In the genomic region with DNA sequence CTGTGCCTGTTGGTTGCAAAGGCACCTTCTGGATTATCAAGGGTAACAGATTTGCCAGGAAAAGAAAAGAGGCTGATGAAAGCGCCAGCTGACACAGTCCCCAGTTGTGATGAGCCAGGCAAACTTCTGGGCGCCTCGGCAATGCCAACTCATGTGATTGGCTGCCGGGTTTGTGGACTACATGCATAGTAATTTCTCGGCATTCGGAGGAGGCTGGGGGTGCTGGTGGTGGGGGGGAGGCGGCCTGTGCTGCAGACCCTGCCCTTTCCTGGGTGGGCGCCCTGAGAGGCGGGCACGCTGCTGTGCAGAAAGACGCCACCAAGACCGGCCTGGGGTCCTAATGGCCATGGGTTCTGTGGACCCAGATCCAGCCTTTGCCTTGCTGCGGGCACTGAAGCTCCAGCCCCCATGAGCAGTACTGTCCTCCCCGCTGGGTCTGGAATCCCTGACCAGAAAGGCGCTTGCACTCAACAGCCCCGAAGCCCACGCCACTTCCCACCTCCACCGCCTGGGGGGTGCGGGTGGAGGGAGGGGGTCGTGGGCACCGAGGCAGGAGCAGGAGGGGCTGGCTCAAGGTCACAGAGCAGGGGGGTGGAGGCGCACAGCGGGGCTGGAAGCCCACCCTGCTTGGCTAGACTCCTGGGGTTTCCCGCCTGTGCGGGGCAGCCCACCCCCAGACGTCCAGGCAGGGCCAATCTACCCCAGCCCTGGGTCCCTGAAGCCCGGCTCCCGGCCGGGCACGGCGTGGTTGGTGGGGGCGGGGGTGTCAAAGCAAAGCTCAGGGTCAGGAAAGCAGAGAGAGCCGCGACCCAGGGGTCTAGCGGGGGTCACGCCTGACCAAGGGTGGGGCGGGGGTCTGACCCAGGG, we compare ENCODE assay signal across 8 cellular contexts. TPM values are rescaled to one million over a fixed set of nuclear protein-coding genes. Genes with fewer than 3 reads are reported as not detected.
DNase-seq lines count a peak whose midpoint lies in the region; ATAC-seq and TF ChIP-seq lines count a peak whose summit lies in the region.

No MANE protein-coding gene starts in this region.

- no CpG with 5 or more reads among the region's 37 CpGs for WGBS in trophoblast cell (ENCODE audit: extremely low coverage, insufficient coverage, insufficient read length)

- H4K91ac ChIP-seq in trophoblast cell (ENCODE audit: low read depth, low read length) = no peak overlapping the region

- no peak overlapping the region for H3K14ac ChIP-seq in trophoblast cell (ENCODE audit: low read length)

- H3K36me3 ChIP-seq in DOHH2 (ENCODE audit: control insufficient read depth, low read length) = peaks cover 8% of the 10 kb centered on the region
- H3K36me3 ChIP-seq in trophoblast cell (ENCODE audit: control insufficient read depth in 1 of 2, insufficient read depth in 2 of 2, low read length in 2 of 2) = no peaks in the 10 kb centered on the region

- no peaks in the 10 kb centered on the region for H3K36me3 Mint-ChIP-seq in CD14-positive monocyte

- DNase-seq in RPMI7951 (ENCODE audit: low read depth) (peak; percentile 21), globus pallidus (ENCODE audit: low spot score) (peak; percentile 40), trophoblast cell (no peak), SKM-1 (lab: John Stamatoyannopoulos, UW; ENCODE audit: unreplicated experiment) (no peak), CD14-positive monocyte (ENCODE audit: low spot score) (no peak)
- no peak for DNase-seq in NK-92 treated with Interleukin-12 subunit alpha and Interleukin-12 subunit beta, amount 100 ng/mL, for 24 hours (lab: John Stamatoyannopoulos, UW)

- H4K12ac ChIP-seq in trophoblast cell (ENCODE audit: low read depth, low read length) = no peak overlapping the region

- intact Hi-C loops in CD14-positive monocyte (cut with micrococcal nuclease) = no loop called here

- H3K18ac ChIP-seq in trophoblast cell (ENCODE audit: low read length) = no peak overlapping the region

- H3K9me2 ChIP-seq in DOHH2 (replicated peaks; ENCODE audit: control insufficient read depth, low read length) = no peaks in the 10 kb centered on the region

- H2BK5ac ChIP-seq in trophoblast cell (ENCODE audit: low read depth, low read length, poor library complexity) = no peak overlapping the region

- H3K4ac ChIP-seq in trophoblast cell (ENCODE audit: low read depth, low read length) = no peak overlapping the region

- no peak overlapping the region for H4K8ac ChIP-seq in trophoblast cell (ENCODE audit: low read depth, low read length)

- H3K9ac ChIP-seq in trophoblast cell (ENCODE audit: low read length) = no peak overlapping the region

- H3K4me2 ChIP-seq in DOHH2 (ENCODE audit: low read length) (peak overlapping the region; percentile 56), trophoblast cell (ENCODE audit: low read length) (peak overlapping the region; percentile 32)

- H2BK120ac ChIP-seq in trophoblast cell (ENCODE audit: insufficient read depth, low read length, poor library complexity) = no peak overlapping the region

- H3K27ac Mint-ChIP-seq in CD14-positive monocyte = no peak overlapping the region

- H3F3A ChIP-seq in DOHH2 (ENCODE audit: control insufficient read depth, insufficient read depth) = no peaks in the 10 kb centered on the region

- H3K79me2 ChIP-seq in DOHH2 (ENCODE audit: control insufficient read depth, low read length) (no peaks in the 10 kb centered on the region), trophoblast cell (ENCODE audit: control insufficient read depth, insufficient read depth, low read length, poor library complexity) (no peaks in the 10 kb centered on the region)

- H3K4me1 Mint-ChIP-seq in CD14-positive monocyte = peaks cover 7% of the 10 kb centered on the region

- H4K20me1 ChIP-seq in DOHH2 (ENCODE audit: control insufficient read depth, insufficient read depth, low read depth, low read length) = no peaks in the 10 kb centered on the region

- H3K9me3 ChIP-seq in DOHH2 (ENCODE audit: control insufficient read depth, insufficient read depth, low read length) (peaks cover 9% of the 10 kb centered on the region; the same call in 1 of the 2 replicates), trophoblast cell (ENCODE audit: insufficient read depth, low read depth, low read length) (peaks cover 10% of the 10 kb centered on the region)

- H2AFZ ChIP-seq in trophoblast cell (ENCODE audit: insufficient read depth, low read length, poor library complexity) = no peak overlapping the region

- peaks cover 33% of the 10 kb centered on the region for H3K4me1 ChIP-seq in DOHH2 (ENCODE audit: control insufficient read depth, low read length)
- peaks cover 0 to 2% of the 10 kb centered on the region in 2 experiments for H3K4me1 ChIP-seq in trophoblast cell (ENCODE audit: control insufficient read depth in 1 of 2, insufficient read depth in 2 of 2, low read length in 2 of 2)

- no peaks in the 10 kb centered on the region for H3K79me1 ChIP-seq in trophoblast cell (ENCODE audit: low read length)

- H2AK5ac ChIP-seq in trophoblast cell (ENCODE audit: low read length) = no peak overlapping the region

- H3K27ac ChIP-seq in DOHH2 (ENCODE audit: low read depth, low read length) (no peak overlapping the region), trophoblast cell (ENCODE audit: low read depth, low read length) (no peak overlapping the region)

- peak overlapping the region in 1 of 2 donors; percentile 54 for H3K4me3 Mint-ChIP-seq in CD14-positive monocyte

- H3K27me3 Mint-ChIP-seq in CD14-positive monocyte (ENCODE audit: low read depth in 3 of 3) = peaks cover 24 to 62% (median 36%) of the 10 kb centered on the region in 3 donors

- H3K27me3 ChIP-seq in DOHH2 (ENCODE audit: control insufficient read depth, low read length) (peaks cover 29% of the 10 kb centered on the region), trophoblast cell (ENCODE audit: insufficient read depth, low read length) (peaks cover 32% of the 10 kb centered on the region)

- H2BK12ac ChIP-seq in trophoblast cell (ENCODE audit: low read length) = no peak overlapping the region

- H3K4me3 ChIP-seq in DOHH2 (ENCODE audit: low read length) = peak overlapping the region; percentile 70
- H3K4me3 ChIP-seq in trophoblast cell (ENCODE audit: low read depth, low read length) = no peak overlapping the region

- TF ChIP-seq CTCF in DOHH2 (IDR thresholded peaks at IDR 0.05; ENCODE audit: low read depth, low read length, poor library complexity, severe bottlenecking) = no peak
- no peak for TF ChIP-seq CTCF in CD14-positive monocyte (IDR thresholded peaks at IDR 0.05)

- H3K23ac ChIP-seq in trophoblast cell (ENCODE audit: low read length) = no peak overlapping the region

- peaks cover 6 to 16% (median 14%) of the 10 kb centered on the region in 7 donors for H3K9me3 Mint-ChIP-seq in CD14-positive monocyte

- ATAC-seq in activated CD4-positive, CD25-positive, alpha-beta regulatory T cell treated with anti-CD3 and anti-CD28 coated beads, Interleukin-2, amount 50 U/mL, for 24 hours = no peak

RNA-seq across cellular contexts. Expression of gene DIRAS1, which starts 1.0 kb away (rescaled TPM):
- total RNA-seq in RPMI7951 (2014; rRNA removed; shearing (Covaris generic)) = 0.96 and 1.9 TPM in 2 replicates
- 0.25 and 0.42 TPM in 2 replicates for polyA plus RNA-seq in trophoblast cell (2013)
- polyA plus RNA-seq in CD14-positive monocyte = not detected

RNA-seq across cellular contexts. Expression of gene GNG7, which starts 17.6 kb away (rescaled TPM):
- 0.96 and 1.3 TPM in 2 replicates for total RNA-seq in RPMI7951 (2014; rRNA removed; shearing (Covaris generic))
- polyA plus RNA-seq in trophoblast cell (2013) = 2.2 and 2.4 TPM in 2 replicates
- 1 to 10 TPM; 1.1 to 1.6 TPM for polyA plus RNA-seq in CD14-positive monocyte

RNA-seq across cellular contexts. Expression of gene SLC39A3, which starts 19.7 kb away (rescaled TPM):
- total RNA-seq in RPMI7951 (2014; rRNA removed; shearing (Covaris generic)) = 37.1 and 55.1 TPM in 2 replicates
- polyA plus RNA-seq in trophoblast cell (2013) = 22.5 and 23.8 TPM in 2 replicates
- polyA plus RNA-seq in CD14-positive monocyte = 10 to 100 TPM; 37.0 to 39.5 TPM

Comparison
In these comparisons a context has a peak if more than half of its experiments do, and no peak if none do; other contexts are left out.
1. DNase-seq: peak in RPMI7951 (single experiment) and globus pallidus (single experiment); none in trophoblast cell (0 of 2), NK-92 treated with Interleukin-12 subunit alpha and Interleukin-12 subunit beta, amount 100 ng/mL, for 24 hours (single experiment), SKM-1 (single experiment) and CD14-positive monocyte (single experiment).